Comparison of ENCODE assay signal across 10 cellular contexts in genomic region chr12:12467222-12467621, GRCh38.
A peak's percentile ranks its signal among the peaks of the same experiment; 100 is the strongest.
DNase-seq lines count a peak whose midpoint lies in the region; ATAC-seq and TF ChIP-seq lines count a peak whose summit lies in the region.
"Had no signal": no experiment of that assay in that cellular context is flagged by ENCODE, and none has a peak within 500 bp of the region (broad histone marks: within the 10 kb centered on the region; RNA-seq: fewer than 3 reads in every experiment).

No MANE protein-coding gene starts in this region.

- H3F3A ChIP-seq in PC-3 (ENCODE audit: low read length, unreplicated experiment), result no peaks in the 10 kb centered on the region

- no peaks in the 10 kb centered on the region for H3K9me2 ChIP-seq in PC-3 (replicated peaks; ENCODE audit: low read length)

- no peaks in the 10 kb centered on the region for H4K20me1 ChIP-seq in PC-3 (ENCODE audit: low read length)

- H3K27ac ChIP-seq in esophagus (ENCODE audit: low read depth in 2 of 2, low read length in 1 of 2) (peak overlapping the region; percentile 43 to 54), PC-3 (ENCODE audit: low read length) (no peak overlapping the region)

- BruUV-seq in PC-3 (replicated peaks; lab: Mats Ljungman, UMichigan), result no TSS peak

- 87 to 89% methylated on average over 5 of the region's 5 CpGs for WGBS in esophagus, 2 donors

- no peak overlapping the region for H3K4me3 ChIP-seq in esophagus (ENCODE audit: low read depth in 1 of 2, low read length in 2 of 2)
- H3K4me3 ChIP-seq in PC-3 (ENCODE audit: low read length), result no peak overlapping the region
- H3K4me3 ChIP-seq: K562 had no signal

- peak overlapping the region; percentile 87 for H3K27ac Mint-ChIP-seq in activated CD8-positive, alpha-beta T cell treated with anti-CD3 and anti-CD28 coated beads for 36 hours

- POLR2A ChIA-PET in activated CD8-positive, alpha-beta T cell treated with anti-CD3 and anti-CD28 coated beads for 36 hours (lab: Charles Lee), result interaction anchor here (1.1 to 1.3 kb wide), 3 partner anchors 14 to 94 kb away, joined by 3 to 5 read pairs (median 3); no protein-coding TSS in a partner anchor
- POLR2A ChIA-PET in PC-3 (lab: Charles Lee; ENCODE audit: unreplicated experiment), result no interaction called here

- peaks cover 71% of the 10 kb centered on the region for H3K4me1 Mint-ChIP-seq in activated CD8-positive, alpha-beta T cell treated with anti-CD3 and anti-CD28 coated beads for 36 hours (ENCODE audit: low read depth)

- peaks cover 73% of the 10 kb centered on the region for H3K36me3 Mint-ChIP-seq in activated CD8-positive, alpha-beta T cell treated with anti-CD3 and anti-CD28 coated beads for 36 hours (ENCODE audit: low read depth)

- H3K79me2 ChIP-seq in PC-3 (ENCODE audit: low read length), result no peaks in the 10 kb centered on the region

- H3K4me3 Mint-ChIP-seq in activated CD8-positive, alpha-beta T cell treated with anti-CD3 and anti-CD28 coated beads for 36 hours, result no peak overlapping the region
- H3K4me3 Mint-ChIP-seq: naive B cell had no signal

- H3K4me2 ChIP-seq in PC-3 (ENCODE audit: low read length), result no peak overlapping the region

- TF ChIP-seq CTCF in activated CD8-positive, alpha-beta T cell treated with anti-CD3 and anti-CD28 coated beads for 36 hours (IDR thresholded peaks at IDR 0.05), result no peak
- TF ChIP-seq CTCF in PC-3 (conservative IDR thresholded peaks at IDR 0.05; ENCODE audit: low read depth, low read length), result no peak

- CTCF ChIA-PET in activated CD8-positive, alpha-beta T cell treated with anti-CD3 and anti-CD28 coated beads for 36 hours (lab: Charles Lee), result interaction anchor here (0.8 to 2.4 kb wide), 9 partner anchors 8 to 96 kb away, joined by 3 to 11 read pairs (median 3); partner anchors contain the start of gene DUSP16
- CTCF ChIA-PET in PC-3 (lab: Charles Lee), result no interaction called here

- DNase-seq in NCI-H774 (lab: John Stamatoyannopoulos, UW) (peak; percentile 22), PC-3 (no peak), HUDEP-2 (lab: John Stamatoyannopoulos, UW; ENCODE audit: unreplicated experiment in 76 of 76) (no peak), G401 (ENCODE audit: low spot score) (no peak)
- DNase-seq in activated CD8-positive, alpha-beta T cell treated with anti-CD3 and anti-CD28 coated beads for 36 hours, result peak; percentile 68
- peak; percentile 40 for DNase-seq in stimulated activated naive CD4-positive, alpha-beta T cell treated with Interleukin-2 at 50 U/mL for 16 hours (lab: John Stamatoyannopoulos, UW)
- DNase-seq: DMS79, naive B cell had no signal

- H3K4me1 ChIP-seq in esophagus (ENCODE audit: control insufficient read depth in 2 of 2, insufficient read depth in 2 of 2, low read length in 1 of 2), result peaks cover 0 to 2% of the 10 kb centered on the region in 2 donors
- peaks cover 22% of the 10 kb centered on the region for H3K4me1 ChIP-seq in PC-3 (ENCODE audit: insufficient read depth, low read length)

- ATAC-seq in activated CD8-positive, alpha-beta T cell treated with anti-CD3 and anti-CD28 coated beads for 36 hours, result peak; percentile 73
- no peak for ATAC-seq in PC-3
- ATAC-seq: K562 had no signal

- no peak overlapping the region for H3K9ac ChIP-seq in PC-3 (ENCODE audit: low read length)

- H3K36me3 ChIP-seq in esophagus (ENCODE audit: control insufficient read depth in 2 of 2, insufficient read depth in 2 of 2, low read length in 1 of 2), result peaks cover 0 to 11% of the 10 kb centered on the region in 2 donors
- no peaks in the 10 kb centered on the region for H3K36me3 ChIP-seq in PC-3 (ENCODE audit: low read depth, low read length)

- in situ Hi-C loops in G401 (cut with HindIII; ENCODE audit: low sequenced_read_pairs), result no loop called here

- H3K9me3 Mint-ChIP-seq in activated CD8-positive, alpha-beta T cell treated with anti-CD3 and anti-CD28 coated beads for 36 hours, result no peaks in the 10 kb centered on the region

- H3K27me3 ChIP-seq in esophagus (ENCODE audit: control insufficient read depth in 1 of 2, insufficient read depth in 2 of 2, low read length in 2 of 2) (no peaks in the 10 kb centered on the region), PC-3 (ENCODE audit: low read length) (no peaks in the 10 kb centered on the region)

- no peak overlapping the region for H2AFZ ChIP-seq in PC-3 (ENCODE audit: low read length)

- no peaks in the 10 kb centered on the region for H3K27me3 Mint-ChIP-seq in activated CD8-positive, alpha-beta T cell treated with anti-CD3 and anti-CD28 coated beads for 36 hours
- H3K27me3 Mint-ChIP-seq: naive B cell had no signal

- intact Hi-C loops in activated CD8-positive, alpha-beta T cell treated with anti-CD3 and anti-CD28 coated beads for 36 hours (cut with micrococcal nuclease), result no loop called here
- intact Hi-C loops in PC-3 (cut with micrococcal nuclease), result no loop called here

- H3K9me3 ChIP-seq in esophagus (ENCODE audit: control insufficient read depth in 2 of 2, insufficient read depth in 1 of 2, low read depth in 1 of 2, low read length in 1 of 2), result no peaks in the 10 kb centered on the region
- H3K9me3 ChIP-seq in PC-3 (ENCODE audit: low read length), result no peaks in the 10 kb centered on the region

Comparison
In these comparisons a context has a peak if more than half of its experiments do, and no peak if none do; other contexts are left out.
1. DNase-seq: peak in NCI-H774 (single experiment), activated CD8-positive, alpha-beta T cell treated with anti-CD3 and anti-CD28 coated beads for 36 hours (single experiment) and stimulated activated naive CD4-positive, alpha-beta T cell treated with Interleukin-2 at 50 U/mL for 16 hours (single experiment); none in PC-3 (single experiment), HUDEP-2 (0 of 76) and G401 (single experiment).